In genomic region chr10:130809181-130809580, GRCh38 we compare ENCODE assay signal across 25 cellular contexts.
"Had no signal": no experiment of that assay in that cellular context is flagged by ENCODE, and none has a peak within 500 bp of the region (broad histone marks: within the 10 kb centered on the region; RNA-seq: fewer than 3 reads in every experiment).

No MANE protein-coding gene starts in this region.

- H3K27ac ChIP-seq: esophagus squamous epithelium, neural progenitor cell, ovary, thyroid gland had no signal

- H3K9me3 Mint-ChIP-seq: dendritic cell treated with granulocyte-macrophage colony-stimulating factor and Interleukin-4, amounts not matched to agents 40 ng/mL and 50 ng/mL, for 4 days; immature natural killer cell; nephron; stimulated activated naive CD8-positive, alpha-beta T cell treated with anti-CD3 and anti-CD28 coated beads, Interleukin-15, amount 100 ng/mL, for 72 hours had no signal

- H3K4me1 ChIP-seq: esophagus squamous epithelium, thyroid gland had no signal

- H3K4me3 ChIP-seq: esophagus squamous epithelium, neural progenitor cell, ovary, smooth muscle cell, thyroid gland had no signal

- H3K4me1 Mint-ChIP-seq: immature natural killer cell; naive thymus-derived CD4-positive, alpha-beta T cell; nephron; stimulated activated naive CD8-positive, alpha-beta T cell treated with anti-CD3 and anti-CD28 coated beads, Interleukin-15, amount 100 ng/mL, for 72 hours had no signal

- ATAC-seq: naive thymus-derived CD4-positive, alpha-beta T cell; sciatic nerve; stimulated activated naive CD8-positive, alpha-beta T cell treated with anti-CD3 and anti-CD28 coated beads, Interleukin-15, amount 100 ng/mL, for 72 hours had no signal

- H3K9me3 ChIP-seq: esophagus squamous epithelium, ovary, thyroid gland had no signal

- H3K27me3 ChIP-seq: neural progenitor cell, ovary, thyroid gland had no signal

- H3K27ac Mint-ChIP-seq: dendritic cell treated with granulocyte-macrophage colony-stimulating factor and Interleukin-4, amounts not matched to agents 40 ng/mL and 50 ng/mL, for 4 days; immature natural killer cell; naive thymus-derived CD4-positive, alpha-beta T cell; nephron; neural progenitor cell; progenitor cell of endocrine pancreas; stimulated activated naive CD8-positive, alpha-beta T cell treated with anti-CD3 and anti-CD28 coated beads, Interleukin-15, amount 100 ng/mL, for 72 hours had no signal

- DNase-seq: caudate nucleus; effector CD8-positive, alpha-beta T cell; esophagus squamous epithelium; foreskin melanocyte; glutamatergic neuron; hypothalamus; immature natural killer cell; mesenchymal stem cell; midbrain; naive thymus-derived CD4-positive, alpha-beta T cell; stimulated activated CD4-positive, alpha-beta T cell treated with anti-CD3 and anti-CD28 coated beads, Interleukin-12 subunit alpha, Interleukin-12 subunit beta, amount 100 ng/mL, for 4 hours; stimulated activated CD4-positive, alpha-beta T cell treated with anti-CD3 and anti-CD28 coated beads, Interleukin-1b, Interleukin-23, amount 100 ng/mL, for 48 hours; stimulated activated CD4-positive, alpha-beta T cell treated with anti-CD3 and anti-CD28 coated beads, Interleukin-4, amount 100 ng/mL, for 1 hour; stimulated activated CD8-positive, alpha-beta memory T cell treated with anti-CD3 and anti-CD28 coated beads, Interleukin-4, amount 100 ng/mL, for 48 hours; stimulated activated naive CD4-positive, alpha-beta T cell; stimulated activated naive CD8-positive, alpha-beta T cell treated with anti-CD3 and anti-CD28 coated beads, Interleukin-15, amount 100 ng/mL, for 72 hours; thyroid gland; trophoblast cell had no signal

- H3K4me3 Mint-ChIP-seq: dendritic cell treated with granulocyte-macrophage colony-stimulating factor and Interleukin-4, amounts not matched to agents 40 ng/mL and 50 ng/mL, for 4 days; immature natural killer cell; naive thymus-derived CD4-positive, alpha-beta T cell; nephron; neural progenitor cell; stimulated activated naive CD8-positive, alpha-beta T cell treated with anti-CD3 and anti-CD28 coated beads, Interleukin-15, amount 100 ng/mL, for 72 hours had no signal

- H3K27me3 Mint-ChIP-seq: dendritic cell treated with granulocyte-macrophage colony-stimulating factor and Interleukin-4, amounts not matched to agents 40 ng/mL and 50 ng/mL, for 4 days; progenitor cell of endocrine pancreas had no signal

- H3K36me3 Mint-ChIP-seq: immature natural killer cell; naive thymus-derived CD4-positive, alpha-beta T cell; neural progenitor cell had no signal

- H3K36me3 ChIP-seq: esophagus squamous epithelium, neural progenitor cell, ovary, thyroid gland had no signal
